In genomic region chr19:44752123-44752815, GRCh38 we compare ENCODE assay signal across 9 cellular contexts. TPM values are rescaled to one million over a fixed set of nuclear protein-coding genes. Genes with fewer than 3 reads are reported as not detected.
DNase-seq lines count a peak whose midpoint lies in the region; ATAC-seq and TF ChIP-seq lines count a peak whose summit lies in the region.
"Had no signal": no experiment of that assay in that cellular context is flagged by ENCODE, and none has a peak within 500 bp of the region (broad histone marks: within the 10 kb centered on the region; RNA-seq: fewer than 3 reads in every experiment).

No MANE protein-coding gene starts in this region.

- H3K27me3 ChIP-seq in hepatocyte = no peaks in the 10 kb centered on the region
- H3K27me3 ChIP-seq: brain microvascular endothelial cell had no signal

- CTCF ChIA-PET in activated B cell treated with CpG ODN at 0.5 μM for 24 hours (lab: Charles Lee) = interaction anchor here (1.9 to 3.5 kb wide), 3 partner anchors 19 to 28 kb away, joined by 6 to 35 read pairs (median 29); no protein-coding TSS in a partner anchor

- no peak for TF ChIP-seq CTCF in HFFc6 (IDR thresholded peaks at IDR 0.05)
- TF ChIP-seq CTCF in activated B cell treated with CpG ODN at 0.5 μM for 24 hours (IDR thresholded peaks at IDR 0.05) = no peak
- TF ChIP-seq CTCF in hepatocyte (IDR thresholded peaks at IDR 0.05; ENCODE audit: poor library complexity) = no peak

- no peaks in the 10 kb centered on the region for H3K9me2 ChIP-seq in hepatocyte (replicated peaks; ENCODE audit: insufficient read depth)

- no peaks in the 10 kb centered on the region for H4K20me1 ChIP-seq in hepatocyte (ENCODE audit: insufficient read depth, poor library complexity, severe bottlenecking)

- 79% methylated on average over 8 of the region's 8 CpGs for WGBS in hepatocyte (ENCODE audit: low lambda C conversion rate, missing lambda C conversion rate)

- ATAC-seq in activated B cell treated with CpG ODN at 0.5 μM for 24 hours (ENCODE audit: low read depth) = no peak
- ATAC-seq in stimulated activated effector memory CD8-positive, alpha-beta T cell treated with anti-CD3 and anti-CD28 coated beads, Interleukin-12 subunit alpha, Interleukin-12 subunit beta, amount 100 ng/mL, for 72 hours = no peak

- H3K27ac ChIP-seq in hepatocyte = peak overlapping the region; percentile 53

- H3K4me2 ChIP-seq in hepatocyte = peak overlapping the region; percentile 82

- peak overlapping the region; percentile 19; the same call in 1 of the 2 replicates for H3K4me3 Mint-ChIP-seq in HFFc6
- H3K4me3 Mint-ChIP-seq in activated B cell treated with CpG ODN at 0.5 μM for 24 hours = peak overlapping the region; percentile 95
- peak overlapping the region; percentile 82 for H3K4me3 Mint-ChIP-seq in stimulated activated effector memory CD8-positive, alpha-beta T cell treated with anti-CD3 and anti-CD28 coated beads, Interleukin-12 subunit alpha, Interleukin-12 subunit beta, amount 100 ng/mL, for 72 hours

- peaks cover 3% of the 10 kb centered on the region for H3K27me3 Mint-ChIP-seq in HFFc6 (ENCODE audit: insufficient read depth)
- no peaks in the 10 kb centered on the region for H3K27me3 Mint-ChIP-seq in activated B cell treated with CpG ODN at 0.5 μM for 24 hours

- no peaks in the 10 kb centered on the region for H3K9me3 Mint-ChIP-seq in HFFc6
- no peaks in the 10 kb centered on the region for H3K9me3 Mint-ChIP-seq in activated B cell treated with CpG ODN at 0.5 μM for 24 hours
- no peaks in the 10 kb centered on the region for H3K9me3 Mint-ChIP-seq in stimulated activated effector memory CD8-positive, alpha-beta T cell treated with anti-CD3 and anti-CD28 coated beads, Interleukin-12 subunit alpha, Interleukin-12 subunit beta, amount 100 ng/mL, for 72 hours

- H2AFZ ChIP-seq in hepatocyte = no peak overlapping the region

- H3K79me2 ChIP-seq in hepatocyte = peaks cover 42% of the 10 kb centered on the region

- DNase-seq in HFFc6 (no peak), activated B cell treated with CpG ODN at 0.5 μM for 24 hours (no peak), hepatocyte (ENCODE audit: low spot score) (no peak), SHP77 treated with DMSO at 0.1 percent for 48 hours (lab: John Stamatoyannopoulos, UW) (no peak), iPS-NIHi7 (ENCODE audit: extremely low spot score) (no peak), DMS79 (lab: John Stamatoyannopoulos, UW) (no peak)
- no peak for DNase-seq in stimulated activated effector memory CD8-positive, alpha-beta T cell treated with anti-CD3 and anti-CD28 coated beads, Interleukin-12 subunit alpha, Interleukin-12 subunit beta, amount 100 ng/mL, for 72 hours (ENCODE audit: low spot score in 2 of 2)
- DNase-seq: brain microvascular endothelial cell had no signal

- H3K27ac Mint-ChIP-seq in HFFc6 = 0 out of 2 replicates have a peak overlapping the region, but pooled peaks have one; percentile 31
- H3K27ac Mint-ChIP-seq in activated B cell treated with CpG ODN at 0.5 μM for 24 hours = peak overlapping the region; percentile 96
- peak overlapping the region; percentile 89 for H3K27ac Mint-ChIP-seq in stimulated activated effector memory CD8-positive, alpha-beta T cell treated with anti-CD3 and anti-CD28 coated beads, Interleukin-12 subunit alpha, Interleukin-12 subunit beta, amount 100 ng/mL, for 72 hours

- H3K4me1 Mint-ChIP-seq in HFFc6 (ENCODE audit: low read depth) = peaks cover 58% of the 10 kb centered on the region
- peaks cover 73% of the 10 kb centered on the region for H3K4me1 Mint-ChIP-seq in activated B cell treated with CpG ODN at 0.5 μM for 24 hours
- H3K4me1 Mint-ChIP-seq in stimulated activated effector memory CD8-positive, alpha-beta T cell treated with anti-CD3 and anti-CD28 coated beads, Interleukin-12 subunit alpha, Interleukin-12 subunit beta, amount 100 ng/mL, for 72 hours = peaks cover 61% of the 10 kb centered on the region

- POLR2A ChIA-PET in activated B cell treated with CpG ODN at 0.5 μM for 24 hours (lab: Charles Lee) = interaction anchor here (0.6 to 10.5 kb wide), 12 partner anchors 8 to 412 kb away, joined by 3 to 283 read pairs (median 6); partner anchors contain the start of genes CLPTM1 and TOMM40

- no peak overlapping the region for H3K4me3 ChIP-seq in hepatocyte

- H3K9me3 ChIP-seq in hepatocyte (ENCODE audit: low read depth) = no peaks in the 10 kb centered on the region

- peaks cover 19% of the 10 kb centered on the region for H3K36me3 Mint-ChIP-seq in HFFc6 (ENCODE audit: low read depth)
- H3K36me3 Mint-ChIP-seq in activated B cell treated with CpG ODN at 0.5 μM for 24 hours (ENCODE audit: low read depth) = peaks cover 71% of the 10 kb centered on the region
- H3K36me3 Mint-ChIP-seq in stimulated activated effector memory CD8-positive, alpha-beta T cell treated with anti-CD3 and anti-CD28 coated beads, Interleukin-12 subunit alpha, Interleukin-12 subunit beta, amount 100 ng/mL, for 72 hours = peaks cover 96% of the 10 kb centered on the region

- peaks cover 32% of the 10 kb centered on the region for H3K4me1 ChIP-seq in hepatocyte (ENCODE audit: insufficient read depth)

- H3K36me3 ChIP-seq in hepatocyte (replicated peaks; ENCODE audit: insufficient read depth, low read depth) = no peaks in the 10 kb centered on the region

- intact Hi-C loops in activated B cell treated with CpG ODN at 0.5 μM for 24 hours (cut with micrococcal nuclease) = loop anchor here (5.0 to 10.0 kb wide), 6 partner anchors 250 to 893 kb away; partner anchors contain the start of genes BLOC1S3, GEMIN7, PPP1R37 and RELB

RNA-seq across cellular contexts. Expression of gene BCL3, which starts 3.8 kb away (rescaled TPM):
- total RNA-seq in HFFc6 (2021; fragmentation: NEBNext Ultra II Directional; extraction: Animal tissue kit (Norgen Biotek cat#: 25700)) = 10 to 100 TPM; 12.9 to 20.1 (median 16.7) TPM
- total RNA-seq in activated B cell treated with CpG ODN at 0.5 μM for 24 hours = 121 and 149 TPM in 2 replicates
- total RNA-seq in hepatocyte = 4.3 and 6.3 TPM in 2 replicates
- polyA plus RNA-seq in hepatocyte = 45.7 and 51.4 TPM in 2 replicates

RNA-seq across cellular contexts. Expression of gene CBLC, which starts 25.4 kb away (rescaled TPM):
- not detected for total RNA-seq in HFFc6 (2021; fragmentation: NEBNext Ultra II Directional; extraction: Animal tissue kit (Norgen Biotek cat#: 25700))
- total RNA-seq in activated B cell treated with CpG ODN at 0.5 μM for 24 hours = not detected in 2 replicates
- total RNA-seq in hepatocyte = 26.2 and 28.3 TPM in 2 replicates
- polyA plus RNA-seq in hepatocyte = 38.1 and 39.7 TPM in 2 replicates
- total RNA-seq: T-helper 2 cell treated with Interferon-gamma antibody and Interleukin-4, amounts not matched to agents 100 ng/mL and 5 ng/mL, for 36 hours had no signal

RNA-seq across cellular contexts. Expression of gene CEACAM16, which starts 53.3 kb away (rescaled TPM):
- not detected for total RNA-seq in HFFc6 (2021; fragmentation: NEBNext Ultra II Directional; extraction: Animal tissue kit (Norgen Biotek cat#: 25700))
- total RNA-seq in activated B cell treated with CpG ODN at 0.5 μM for 24 hours = not detected in 2 replicates
- total RNA-seq in hepatocyte = 0.73 TPM in 1 of 2 replicates, not detected in the other
- polyA plus RNA-seq in hepatocyte = not detected in 2 replicates
- total RNA-seq: T-helper 2 cell treated with Interferon-gamma antibody and Interleukin-4, amounts not matched to agents 100 ng/mL and 5 ng/mL, for 36 hours had no signal

RNA-seq across cellular contexts. Expression of gene BCAM, which starts 56.6 kb away (rescaled TPM):
- 1 to 10 TPM; 5.5 to 6.2 (median 6.0) TPM for total RNA-seq in HFFc6 (2021; fragmentation: NEBNext Ultra II Directional; extraction: Animal tissue kit (Norgen Biotek cat#: 25700))
- total RNA-seq in activated B cell treated with CpG ODN at 0.5 μM for 24 hours (not detected in 2 replicates), hepatocyte (53.3 and 77.1 TPM in 2 replicates)
- 34.7 and 41.8 TPM in 2 replicates for polyA plus RNA-seq in hepatocyte
- total RNA-seq: T-helper 2 cell treated with Interferon-gamma antibody and Interleukin-4, amounts not matched to agents 100 ng/mL and 5 ng/mL, for 36 hours had no signal

Comparison
In these comparisons a context has a peak if more than half of its experiments do, and no peak if none do; other contexts are left out.
1. H3K27ac Mint-ChIP-seq: peak in every context shown above with its lines; median percentile 96 in activated B cell treated with CpG ODN at 0.5 μM for 24 hours; 89 in stimulated activated effector memory CD8-positive, alpha-beta T cell treated with anti-CD3 and anti-CD28 coated beads, Interleukin-12 subunit alpha, Interleukin-12 subunit beta, amount 100 ng/mL, for 72 hours; 31 in HFFc6.
2. H3K4me3 Mint-ChIP-seq: peak in every context shown above with its lines; median percentile 95 in activated B cell treated with CpG ODN at 0.5 μM for 24 hours; 82 in stimulated activated effector memory CD8-positive, alpha-beta T cell treated with anti-CD3 and anti-CD28 coated beads, Interleukin-12 subunit alpha, Interleukin-12 subunit beta, amount 100 ng/mL, for 72 hours; 19 in HFFc6.
3. RNA of gene CBLC, which starts 25.4 kb away (total RNA-seq): 26.2 to 28.3 TPM in hepatocyte; not detected in HFFc6 and not detected in activated B cell treated with CpG ODN at 0.5 μM for 24 hours; every median in the first group is over 10 times any median in the second.